Comparison of ENCODE assay signal across 1 cellular context in genomic region chr9:121183666-121184423, GRCh38.
TF ChIP-seq lines count a peak whose summit lies in the region.

No MANE protein-coding gene starts in this region.

TF ChIP-seq in A549, 52 proteins besides CTCF, POLR2A, EP300 and RAD21 (continued from another document):
- TF ChIP-seq REST (IDR thresholded peaks at IDR 0.05) (no peak), BHLHE40 (IDR thresholded peaks at IDR 0.05; ENCODE audit: low read depth, low read length) (no peak), USF2 (IDR thresholded peaks at IDR 0.05) (no peak), KDM1A (IDR thresholded peaks at IDR 0.05; ENCODE audit: low read depth) (no peak), RNF2 (IDR thresholded peaks at IDR 0.05; ENCODE audit: borderline replicate concordance, low read depth) (no peak), FOXS1 (CRISPR knock-in tag; IDR thresholded peaks at IDR 0.05) (no peak), KDM5A (IDR thresholded peaks at IDR 0.05) (no peak), CEBPB (IDR thresholded peaks at IDR 0.05) (no peak)
